Comparison of ENCODE assay signal across 28 cellular contexts in genomic region chr19:400976-401835, GRCh38. TPM values are rescaled to one million over a fixed set of nuclear protein-coding genes. Genes with fewer than 3 reads are reported as not detected.
DNase-seq lines count a peak whose midpoint lies in the region; ATAC-seq and TF ChIP-seq lines count a peak whose summit lies in the region.
"Had no signal": no experiment of that assay in that cellular context is flagged by ENCODE, and none has a peak within 500 bp of the region (broad histone marks: within the 10 kb centered on the region; RNA-seq: fewer than 3 reads in every experiment).

No MANE protein-coding gene starts in this region.

- no peak overlapping the region for H2BK20ac ChIP-seq in IMR-90 (ENCODE audit: low read depth, low read length)

- no peak overlapping the region for H3K27ac ChIP-seq in IMR-90 (ENCODE audit: insufficient read depth, low read length)
- H3K27ac ChIP-seq: body of pancreas, dorsolateral prefrontal cortex, RWPE1 had no signal

- BruUV-seq in IMR-90 (replicated peaks; lab: Mats Ljungman, UMichigan), result no TSS peak

- H4K91ac ChIP-seq in IMR-90 (ENCODE audit: insufficient read depth, low read depth, low read length), result no peak overlapping the region

- peak overlapping the region; percentile 70 for H2AFZ ChIP-seq in IMR-90 (replicated peaks; ENCODE audit: low read length, poor library complexity)

- H2AK5ac ChIP-seq in IMR-90 (ENCODE audit: low read depth, low read length), result no peak overlapping the region

- no peaks in the 10 kb centered on the region for H3K79me1 ChIP-seq in IMR-90 (ENCODE audit: low read depth in 1 of 2, low read length in 2 of 2)

- no peak for TF ChIP-seq RAD21 in IMR-90 (IDR thresholded peaks at IDR 0.05; ENCODE audit: low read length)

- no peak overlapping the region for H3K9ac ChIP-seq in IMR-90 (ENCODE audit: low read depth, low read length)

- no peak overlapping the region for H2BK15ac ChIP-seq in IMR-90 (ENCODE audit: low read depth, low read length)

- in situ Hi-C loops in IMR-90 (cut with MboI; ENCODE audit: low sequenced_read_pairs), result no loop called here

- dilution Hi-C loops in IMR-90 (cut with HindIII; ENCODE audit: low sequenced_read_pairs, unreplicated experiment), result no loop called here

- H3K36me3 ChIP-seq in IMR-90 (ENCODE audit: control insufficient read depth, insufficient read depth, low read length), result no peaks in the 10 kb centered on the region
- H3K36me3 ChIP-seq: MG63 had no signal

- no peak overlapping the region for H2AK9ac ChIP-seq in IMR-90 (replicated peaks; ENCODE audit: low read depth, low read length, poor library complexity)

- H4K8ac ChIP-seq in IMR-90 (ENCODE audit: low read depth in 2 of 2, low read length in 2 of 2), result no peak overlapping the region

- TF ChIP-seq POLR2A in IMR-90 (IDR thresholded peaks at IDR 0.05; ENCODE audit: low read depth, low read length), result no peak

- H3K4me2 ChIP-seq in IMR-90 (ENCODE audit: low read depth, low read length), result no peak overlapping the region

- no peaks in the 10 kb centered on the region; the same call in 1 of the 2 replicates for H3K9me3 ChIP-seq in IMR-90 (ENCODE audit: control insufficient read depth, insufficient read depth, low read length)
- H3K9me3 ChIP-seq: body of pancreas, Caco-2, MG63 had no signal

- no peak overlapping the region for H3K4me3 ChIP-seq in IMR-90 (ENCODE audit: insufficient read depth, low read depth, low read length)
- H3K4me3 ChIP-seq: body of pancreas, MG63 had no signal

- WGBS in IMR-90 (ENCODE audit: extremely low coverage in 2 of 2, insufficient read length in 1 of 2), 2 experiments, result 86% methylated on average over 15 of the region's 41 CpGs; no CpG with 5 or more reads in 1 of the 2 experiments

- H4K5ac ChIP-seq in IMR-90 (ENCODE audit: low read depth, low read length), result no peak overlapping the region

- H3K4me3 Mint-ChIP-seq in chondrocyte (ENCODE audit: unreplicated experiment) (no peak overlapping the region), progenitor cell of endocrine pancreas (ENCODE audit: low read depth) (no peak overlapping the region)
- H3K4me3 Mint-ChIP-seq: activated CD4-positive, alpha-beta T cell treated with anti-CD3 and anti-CD28 coated beads for 36 hours; immature natural killer cell; mesothelial cell of epicardium; naive thymus-derived CD4-positive, alpha-beta T cell had no signal

- POLR2A ChIA-PET in IMR-90 (lab: Charles Lee; ENCODE audit: unreplicated experiment), result no interaction called here

- DNase-seq in activated CD8-positive, alpha-beta memory T cell treated with anti-CD3 and anti-CD28 coated beads, Interleukin-2, amount 50 U/mL, for 4 hours, result peak; percentile 8
- DNase-seq in activated CD8-positive, alpha-beta memory T cell treated with anti-CD3 and anti-CD28 coated beads for 24 hours, result no peak
- no peak for DNase-seq in IMR-90
- DNase-seq in chondrocyte (ENCODE audit: low spot score), result peak; percentile 80
- peak; percentile 0 for DNase-seq in progenitor cell of endocrine pancreas (ENCODE audit: low spot score, unreplicated experiment)
- no peak for DNase-seq in NCI-H2227 treated with DMSO at 0.1 percent for 48 hours (lab: John Stamatoyannopoulos, UW)
- DNase-seq: activated CD4-positive, alpha-beta T cell treated with anti-CD3 and anti-CD28 coated beads for 36 hours; activated gamma-delta T cell treated with Interleukin-2 at 50 U/mL for 16 hours; activated T-cell treated with anti-CD3 and anti-CD28 coated beads, Interleukin-2, amount 50 U/mL, for 1 hour; C1 segment of cervical spinal cord; Caco-2; cerebellar nuclear complex; hypothalamus; immature natural killer cell; KBM-7; MG63; naive thymus-derived CD4-positive, alpha-beta T cell; NCI-H774; stimulated activated CD4-positive, alpha-beta T cell treated with anti-CD3 and anti-CD28 coated beads, Interleukin-2, amount 100 ng/mL, for 48 hours; substantia nigra had no signal

- no peaks in the 10 kb centered on the region for H3K36me3 Mint-ChIP-seq in chondrocyte (ENCODE audit: low read depth)
- no peaks in the 10 kb centered on the region for H3K36me3 Mint-ChIP-seq in progenitor cell of endocrine pancreas (ENCODE audit: insufficient read depth)
- H3K36me3 Mint-ChIP-seq: immature natural killer cell; mesothelial cell of epicardium; naive thymus-derived CD4-positive, alpha-beta T cell; type B pancreatic cell had no signal

- H3K27me3 ChIP-seq in IMR-90 (ENCODE audit: control insufficient read depth, insufficient read depth, low read length), result peaks cover 6% of the 10 kb centered on the region; the same call in 1 of the 2 replicates
- H3K27me3 ChIP-seq: MG63 had no signal

- TF ChIP-seq CTCF in IMR-90 (conservative IDR thresholded peaks at IDR 0.05; ENCODE audit: low read depth, low read length), result no peak
- no peak for TF ChIP-seq CTCF in chondrocyte (IDR thresholded peaks at IDR 0.05)
- TF ChIP-seq CTCF in progenitor cell of endocrine pancreas (IDR thresholded peaks at IDR 0.05; ENCODE audit: unreplicated experiment), result no peak

- no peaks in the 10 kb centered on the region for H3K9me1 ChIP-seq in IMR-90 (ENCODE audit: insufficient read depth, low read length)

- no peaks in the 10 kb centered on the region for H3K9me3 Mint-ChIP-seq in chondrocyte (ENCODE audit: low read depth)
- no peaks in the 10 kb centered on the region for H3K9me3 Mint-ChIP-seq in progenitor cell of endocrine pancreas (ENCODE audit: low read depth)
- H3K9me3 Mint-ChIP-seq: immature natural killer cell, type B pancreatic cell had no signal

- H4K20me1 ChIP-seq in IMR-90 (ENCODE audit: insufficient read depth, low read length), result peaks cover 5% of the 10 kb centered on the region; the same call in 1 of the 2 replicates

- intact Hi-C loops in IMR-90 (cut with micrococcal nuclease), result no loop called here

- H2BK5ac ChIP-seq in IMR-90 (ENCODE audit: low read depth, low read length, poor library complexity, severe bottlenecking), result no peak overlapping the region

- H3K4me1 Mint-ChIP-seq in chondrocyte (ENCODE audit: low read depth) (no peaks in the 10 kb centered on the region), progenitor cell of endocrine pancreas (ENCODE audit: low read depth) (peaks cover 10% of the 10 kb centered on the region)
- H3K4me1 Mint-ChIP-seq: activated CD4-positive, alpha-beta T cell treated with anti-CD3 and anti-CD28 coated beads for 36 hours; immature natural killer cell; mesothelial cell of epicardium; naive thymus-derived CD4-positive, alpha-beta T cell had no signal

- no peak overlapping the region for H3K27ac Mint-ChIP-seq in chondrocyte (ENCODE audit: unreplicated experiment)
- H3K27ac Mint-ChIP-seq in progenitor cell of endocrine pancreas, result no peak overlapping the region
- H3K27ac Mint-ChIP-seq: activated CD4-positive, alpha-beta T cell treated with anti-CD3 and anti-CD28 coated beads for 36 hours; immature natural killer cell; mesothelial cell of epicardium; naive thymus-derived CD4-positive, alpha-beta T cell; type B pancreatic cell had no signal

- H3K18ac ChIP-seq in IMR-90 (ENCODE audit: low read depth, low read length), result no peak overlapping the region

- CTCF ChIA-PET in IMR-90 (lab: Yijun Ruan, JAX), result no interaction called here

- H3K23ac ChIP-seq in IMR-90 (ENCODE audit: low read depth, low read length), result no peak overlapping the region

- H3K56ac ChIP-seq in IMR-90 (ENCODE audit: extremely low read depth, insufficient read depth, low read length), result no peak overlapping the region

- H3K4me1 ChIP-seq in IMR-90 (ENCODE audit: control insufficient read depth, insufficient read depth, low read length), result no peaks in the 10 kb centered on the region
- H3K4me1 ChIP-seq: Caco-2 had no signal

- peaks cover 11% of the 10 kb centered on the region for H3K27me3 Mint-ChIP-seq in chondrocyte (ENCODE audit: low read depth)
- H3K27me3 Mint-ChIP-seq in progenitor cell of endocrine pancreas, result peaks cover 5% of the 10 kb centered on the region

- H3K4ac ChIP-seq in IMR-90 (ENCODE audit: low read depth, low read length), result no peak overlapping the region

- no peak overlapping the region for H3K14ac ChIP-seq in IMR-90 (replicated peaks; ENCODE audit: low read depth, low read length)

- no peak overlapping the region for H2BK120ac ChIP-seq in IMR-90 (ENCODE audit: low read depth, low read length)

- ATAC-seq in IMR-90 (ENCODE audit: low read depth) (no peak), esophagus mucosa (no peak)
- ATAC-seq: activated CD4-positive, alpha-beta T cell treated with anti-CD3 and anti-CD28 coated beads for 36 hours; body of pancreas; naive thymus-derived CD4-positive, alpha-beta T cell had no signal

TF ChIP-seq in IMR-90, 13 proteins besides CTCF, POLR2A, EP300 and RAD21:
- TF ChIP-seq RFX5 (IDR thresholded peaks at IDR 0.05; ENCODE audit: low read depth, low read length), result no peak
- TF ChIP-seq FOS (IDR thresholded peaks at IDR 0.05; ENCODE audit: low read depth, low read length), result no peak
- no peak for TF ChIP-seq CEBPB (IDR thresholded peaks at IDR 0.05; ENCODE audit: low read depth, low read length)

RNA-seq across cellular contexts. Expression of gene C2CD4C, which starts 7.7 kb away (rescaled TPM):
- total RNA-seq in IMR-90 (2012; rRNA removed) (under 0.01 TPM in 2 replicates), chondrocyte (1.1 to 1.4 TPM (median 1.4 TPM) in 3 replicates), progenitor cell of endocrine pancreas (13.2 and 13.8 TPM in 2 replicates), esophagus mucosa (0.16 TPM)
- polyA plus RNA-seq in IMR-90 (2012; rRNA removed), result 0.07 and 0.09 TPM in 2 replicates
- polyA plus RNA-seq in IMR-90 (2012; cell fraction: cytosol; rRNA removed), result 0.08 and 0.15 TPM in 2 replicates
- 0.31 and 0.67 TPM in 2 replicates for polyA plus RNA-seq in IMR-90 (2012; cell fraction: nucleus; rRNA removed; ENCODE audit: low replicate concordance)
- total RNA-seq: Daoy; naive thymus-derived CD4-positive, alpha-beta T cell had no signal
- polyA plus RNA-seq: immature natural killer cell; naive thymus-derived CD4-positive, alpha-beta T cell had no signal

RNA-seq across cellular contexts. Expression of gene MIER2, which starts 56.6 kb away (rescaled TPM):
- total RNA-seq in IMR-90 (2012; rRNA removed) (11.4 and 28.0 TPM in 2 replicates), chondrocyte (40.2 to 44.5 TPM (median 42.4 TPM) in 3 replicates), progenitor cell of endocrine pancreas (42.6 and 46.7 TPM in 2 replicates), esophagus mucosa (14.8 TPM)
- polyA plus RNA-seq in IMR-90 (2012; rRNA removed), result 28.4 and 32.3 TPM in 2 replicates
- polyA plus RNA-seq in IMR-90 (2012; cell fraction: cytosol; rRNA removed), result 12.3 and 27.2 TPM in 2 replicates
- polyA plus RNA-seq in IMR-90 (2012; cell fraction: nucleus; rRNA removed; ENCODE audit: low replicate concordance), result 42.8 and 96.1 TPM in 2 replicates

RNA-seq across cellular contexts. Expression of gene SHC2, which starts 59.6 kb away (rescaled TPM):
- total RNA-seq in IMR-90 (2012; rRNA removed), result under 0.01 TPM in 1 of 2 replicates, not detected in the other
- 0.68 and 0.72 TPM in 2 replicates for polyA plus RNA-seq in IMR-90 (2012; rRNA removed)
- polyA plus RNA-seq in IMR-90 (2012; cell fraction: cytosol; rRNA removed), result 0.14 and 0.65 TPM in 2 replicates
- polyA plus RNA-seq in IMR-90 (2012; cell fraction: nucleus; rRNA removed; ENCODE audit: low replicate concordance), result 5.9 and 6.9 TPM in 2 replicates
- total RNA-seq in chondrocyte, result 26.9 to 50.9 TPM (median 47.8 TPM) in 3 replicates
- 159 TPM in 2 replicates for total RNA-seq in progenitor cell of endocrine pancreas
- 1.7 TPM for total RNA-seq in esophagus mucosa
- total RNA-seq: T-helper 2 cell treated with Interferon-gamma antibody and Interleukin-4, amounts not matched to agents 100 ng/mL and 5 ng/mL, for 36 hours had no signal
- polyA plus RNA-seq: immature natural killer cell; naive thymus-derived CD4-positive, alpha-beta T cell had no signal

Comparison
In these comparisons a context has a peak if more than half of its experiments do, and no peak if none do; other contexts are left out.
1. DNase-seq: peak in activated CD8-positive, alpha-beta memory T cell treated with anti-CD3 and anti-CD28 coated beads, Interleukin-2, amount 50 U/mL, for 4 hours (single experiment), chondrocyte (single experiment) and progenitor cell of endocrine pancreas (single experiment); none in activated CD8-positive, alpha-beta memory T cell treated with anti-CD3 and anti-CD28 coated beads for 24 hours (single experiment), IMR-90 (single experiment) and NCI-H2227 treated with DMSO at 0.1 percent for 48 hours (single experiment).
2. RNA of gene SHC2, which starts 59.6 kb away (total RNA-seq): 159 TPM in progenitor cell of endocrine pancreas and 26.9 to 50.9 TPM in chondrocyte; 1.7 TPM in esophagus mucosa (single experiment) and under 0.01 TPM in IMR-90; every median in the first group is over 10 times any median in the second.